In the genomic region with DNA sequence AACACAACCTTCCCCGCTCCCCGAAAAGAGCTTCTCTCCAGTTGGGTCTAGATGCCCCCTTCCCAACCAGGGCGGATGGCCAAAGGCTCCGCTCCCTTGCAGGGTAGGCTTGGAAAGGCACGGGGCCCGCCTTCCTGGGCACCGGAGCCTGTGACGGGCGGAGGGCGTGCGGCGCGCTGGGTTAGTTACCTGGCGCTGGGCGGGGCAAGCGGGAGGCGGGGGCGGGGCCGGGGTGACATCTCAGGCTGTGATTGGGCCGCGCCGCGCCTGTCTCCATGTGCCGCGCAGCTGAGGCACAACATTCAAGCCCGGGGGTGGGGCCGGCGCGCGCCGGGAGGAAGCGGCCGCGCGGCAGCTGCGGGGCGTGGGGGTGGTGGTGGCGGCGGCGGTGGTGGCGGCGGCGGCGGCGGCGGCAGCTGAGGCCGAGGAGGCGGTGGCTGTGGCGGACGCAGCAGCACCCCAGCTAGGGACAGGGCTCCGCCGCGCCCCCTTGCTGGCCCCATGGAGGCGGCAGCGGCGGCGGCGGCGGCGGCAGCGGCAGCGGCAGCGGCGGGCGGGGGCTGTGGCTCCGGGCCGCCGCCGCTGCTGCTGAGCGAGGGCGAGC, we compare ENCODE assay signal across 8 cellular contexts. TPM values are rescaled to one million over a fixed set of nuclear protein-coding genes. Genes with fewer than 3 reads are reported as not detected.
A peak's percentile ranks its signal among the peaks of the same experiment; 100 is the strongest.
DNase-seq lines count a peak whose midpoint lies in the region; ATAC-seq and TF ChIP-seq lines count a peak whose summit lies in the region.

A gene (plus strand): TSS at position 298 of the 604 bp plus-strand sequence. CDS start 204 bp downstream, at position 502.

- H3K4me1 Mint-ChIP-seq in activated T-cell treated with anti-CD3 and anti-CD28 coated beads, Interleukin-2, amount 50 U/mL, for 4 hours (ENCODE audit: low read depth) = peaks cover 5% of the 10 kb centered on the region

- TF ChIP-seq CTCF in PC-3 (conservative IDR thresholded peaks at IDR 0.05; ENCODE audit: low read depth, low read length) = no peak

- H3K27me3 Mint-ChIP-seq in activated T-cell treated with anti-CD3 and anti-CD28 coated beads, Interleukin-2, amount 50 U/mL, for 4 hours (ENCODE audit: low read depth) = no peaks in the 10 kb centered on the region

- H3K36me3 Mint-ChIP-seq in activated T-cell treated with anti-CD3 and anti-CD28 coated beads, Interleukin-2, amount 50 U/mL, for 4 hours (ENCODE audit: insufficient read depth) = no peaks in the 10 kb centered on the region

- H2AFZ ChIP-seq in PC-3 (ENCODE audit: low read length) = peak within 1 kb of the TSS; percentile 89

- peaks cover 30% of the 10 kb centered on the region for H3K27me3 ChIP-seq in HUES48 (ENCODE audit: control insufficient read depth, insufficient read depth, low read length)
- H3K27me3 ChIP-seq in PC-3 (ENCODE audit: low read length) = no peaks in the 10 kb centered on the region
- peaks cover 0 to 4% of the 10 kb centered on the region in 2 donors for H3K27me3 ChIP-seq in muscle layer of colon (ENCODE audit: control insufficient read depth in 1 of 2, insufficient read depth in 2 of 2, low read length in 2 of 2)

- ATAC-seq in GM21447 (IDR thresholded peaks at IDR 0.05; ENCODE audit: unreplicated experiment) (peak; percentile 96), PC-3 (peak; percentile 93), esophagus mucosa (peak; percentile 100)
- ATAC-seq in activated T-cell treated with anti-CD3 and anti-CD28 coated beads, Interleukin-2, amount 50 U/mL, for 4 hours = peak; percentile 96

- no peaks in the 10 kb centered on the region for H3K36me3 ChIP-seq in HUES48 (ENCODE audit: control insufficient read depth, insufficient read depth, low read length)
- H3K36me3 ChIP-seq in PC-3 (ENCODE audit: low read depth, low read length) = no peaks in the 10 kb centered on the region
- no peaks in the 10 kb centered on the region for H3K36me3 ChIP-seq in muscle layer of colon (ENCODE audit: insufficient read depth, low read length)

- H3K9ac ChIP-seq in HUES48 (ENCODE audit: low read depth, low read length) (no peak within 1 kb of the TSS), PC-3 (ENCODE audit: low read length) (peak within 1 kb of the TSS; percentile 43), muscle layer of colon (ENCODE audit: low read length) (no peak within 1 kb of the TSS)

- no TSS peak for BruUV-seq in PC-3 (replicated peaks; lab: Mats Ljungman, UMichigan)

- H3K4me3 Mint-ChIP-seq in activated T-cell treated with anti-CD3 and anti-CD28 coated beads, Interleukin-2, amount 50 U/mL, for 4 hours = peak within 1 kb of the TSS; percentile 80

- H3K27ac ChIP-seq in HUES48 (ENCODE audit: low read depth, low read length) (no peak within 1 kb of the TSS), PC-3 (ENCODE audit: low read length) (no peak within 1 kb of the TSS), muscle layer of colon (ENCODE audit: low read depth, low read length) (no peak within 1 kb of the TSS)

- no peaks in the 10 kb centered on the region for H3K79me2 ChIP-seq in PC-3 (ENCODE audit: low read length)

- peak within 1 kb of the TSS; percentile 79 for H3K4me3 ChIP-seq in HUES48 (ENCODE audit: low read depth, low read length)
- peak within 1 kb of the TSS; percentile 83 for H3K4me3 ChIP-seq in PC-3 (ENCODE audit: low read length)
- H3K4me3 ChIP-seq in muscle layer of colon (ENCODE audit: low read depth in 1 of 2, low read length in 2 of 2) = peak within 1 kb of the TSS; percentile 4 to 55

- peak within 1 kb of the TSS; percentile 90 for H3K4me2 ChIP-seq in PC-3 (ENCODE audit: low read length)

- no peaks in the 10 kb centered on the region for H3K9me3 Mint-ChIP-seq in activated T-cell treated with anti-CD3 and anti-CD28 coated beads, Interleukin-2, amount 50 U/mL, for 4 hours

- DNase-seq in COR-L47 (lab: John Stamatoyannopoulos, UW) (peak; percentile 72), PC-3 (peak; percentile 82)
- peak; percentile 73 for DNase-seq in activated T-cell treated with anti-CD3 and anti-CD28 coated beads, Interleukin-2, amount 50 U/mL, for 4 hours
- peak; percentile 77 for DNase-seq in stimulated activated CD8-positive, alpha-beta memory T cell treated with anti-CD3 and anti-CD28 coated beads, Interleukin-4, amount 100 ng/mL, for 48 hours

- no peaks in the 10 kb centered on the region for H4K20me1 ChIP-seq in PC-3 (ENCODE audit: low read length)

- H3F3A ChIP-seq in PC-3 (ENCODE audit: low read length, unreplicated experiment) = no peaks in the 10 kb centered on the region

- H3K9me2 ChIP-seq in PC-3 (replicated peaks; ENCODE audit: low read length) = no peaks in the 10 kb centered on the region

- CTCF ChIA-PET in PC-3 (lab: Charles Lee) = interaction anchor here (0.8 to 1.0 kb wide), 2 partner anchors 63 to 100 kb away, joined by 3 to 6 read pairs; no protein-coding TSS in a partner anchor

- H3K9me3 ChIP-seq in HUES48 (ENCODE audit: control insufficient read depth, insufficient read depth, low read length) (no peaks in the 10 kb centered on the region), PC-3 (ENCODE audit: low read length) (no peaks in the 10 kb centered on the region), muscle layer of colon (ENCODE audit: low read length) (peaks cover 3% of the 10 kb centered on the region)

- H3K4me1 ChIP-seq in HUES48 (ENCODE audit: control insufficient read depth, insufficient read depth, low read length) = 0 out of 2 replicates have a peak, but pooled peaks cover 5% of the 10 kb centered on the region
- H3K4me1 ChIP-seq in PC-3 (ENCODE audit: insufficient read depth, low read length) = peaks cover 19% of the 10 kb centered on the region
- no peaks in the 10 kb centered on the region for H3K4me1 ChIP-seq in muscle layer of colon (ENCODE audit: insufficient read depth, low read length)

- POLR2A ChIA-PET in PC-3 (lab: Charles Lee; ENCODE audit: unreplicated experiment) = interaction anchor here (0.6 kb wide), 2 partner anchors 140 to 151 kb away, joined by 3 to 9 read pairs; no protein-coding TSS in a partner anchor

- intact Hi-C loops in PC-3 (cut with micrococcal nuclease) = loop anchor here (5.0 kb wide), 1 partner anchor 64 kb away; no protein-coding TSS in a partner anchor

RNA-seq across cellular contexts. Expression of the gene that starts here (rescaled TPM):
- total RNA-seq in PC-3 (2014; rRNA removed) (2.6 and 6.3 TPM in 2 replicates), esophagus mucosa (0.88 TPM)
- under 1 TPM in 2 of 3 donors, not detected in 1; 0.03 to 0.05 TPM for total RNA-seq in activated T-cell treated with anti-CD3 and anti-CD28 coated beads, Interleukin-2, amount 50 U/mL, for 4 hours

Comparison
In these comparisons a context has a peak if more than half of its experiments do, and no peak if none do; other contexts are left out.
1. Peak in DNase-seq and ATAC-seq in activated T-cell treated with anti-CD3 and anti-CD28 coated beads, Interleukin-2, amount 50 U/mL, for 4 hours; RNA of the gene not detected or under 1 TPM.
2. Peak in ATAC-seq in esophagus mucosa; RNA of the gene not detected or under 1 TPM.
3. H3K4me3 ChIP-seq: peak in every context shown above with its lines; median percentile 83 in PC-3; 79 in HUES48; 30 in muscle layer of colon.